In genomic region chr18:79755496-79756142, GRCh38 we compare ENCODE assay signal across 20 cellular contexts. TPM values are rescaled to one million over a fixed set of nuclear protein-coding genes. Genes with fewer than 3 reads are reported as not detected.
DNase-seq lines count a peak whose midpoint lies in the region; ATAC-seq and TF ChIP-seq lines count a peak whose summit lies in the region.
"Had no signal": no experiment of that assay in that cellular context is flagged by ENCODE, and none has a peak within 500 bp of the region (broad histone marks: within the 10 kb centered on the region; RNA-seq: fewer than 3 reads in every experiment).

No MANE protein-coding gene starts in this region.

- H3K27me3 ChIP-seq in Panc1 (ENCODE audit: control insufficient read depth, insufficient read depth, low read length), result no peaks in the 10 kb centered on the region
- no peaks in the 10 kb centered on the region for H3K27me3 ChIP-seq in osteoblast (ENCODE audit: insufficient read depth, low read length)
- no peaks in the 10 kb centered on the region for H3K27me3 ChIP-seq in suprapubic skin
- H3K27me3 ChIP-seq in smooth muscle cell (ENCODE audit: low read depth), result no peaks in the 10 kb centered on the region

- TF ChIP-seq POLR2A in suprapubic skin (IDR thresholded peaks at IDR 0.05), result no peak

- peak; percentile 19; the same call in 1 of the 2 replicates for ATAC-seq in Panc1
- no peak for ATAC-seq in GM21423 (IDR thresholded peaks at IDR 0.05; ENCODE audit: unreplicated experiment)

- H3K4me2 ChIP-seq in osteoblast (ENCODE audit: insufficient read depth, low read length), result no peak overlapping the region
- no peak overlapping the region for H3K4me2 ChIP-seq in smooth muscle cell
- H3K4me2 ChIP-seq: PC-9 had no signal

- intact Hi-C loops in Panc1 (cut with micrococcal nuclease; ENCODE audit: unreplicated experiment), result no loop called here

- no peaks in the 10 kb centered on the region for H3K4me1 Mint-ChIP-seq in endothelial cell (ENCODE audit: unreplicated experiment)
- H3K4me1 Mint-ChIP-seq: CD4-positive, CD25-positive, alpha-beta regulatory T cell; H9; IgD-negative memory B cell had no signal

- CTCF ChIA-PET in Panc1 (lab: Charles Lee), result no interaction called here

- no TSS peak for BruUV-seq in Panc1 (replicated peaks; lab: Mats Ljungman, UMichigan)

- no peaks in the 10 kb centered on the region for H3K4me1 ChIP-seq in Panc1 (ENCODE audit: control insufficient read depth, insufficient read depth, low read length)
- H3K4me1 ChIP-seq in osteoblast (ENCODE audit: insufficient read depth, low read length), result no peaks in the 10 kb centered on the region
- H3K4me1 ChIP-seq in suprapubic skin, result peaks cover 7% of the 10 kb centered on the region
- H3K4me1 ChIP-seq in smooth muscle cell (ENCODE audit: low read depth), result no peaks in the 10 kb centered on the region
- H3K4me1 ChIP-seq: Caco-2 had no signal

- H3K9me3 ChIP-seq in Panc1 (ENCODE audit: control insufficient read depth, insufficient read depth, low read depth, low read length) (no peaks in the 10 kb centered on the region), osteoblast (ENCODE audit: low read depth, low read length) (no peaks in the 10 kb centered on the region), suprapubic skin (no peaks in the 10 kb centered on the region), smooth muscle cell (replicated peaks; ENCODE audit: low read depth) (no peaks in the 10 kb centered on the region)
- H3K9me3 ChIP-seq: Caco-2 had no signal

- H4K20me1 ChIP-seq in osteoblast (ENCODE audit: insufficient read depth, low read length), result peaks cover 4% of the 10 kb centered on the region
- peaks cover 8% of the 10 kb centered on the region for H4K20me1 ChIP-seq in smooth muscle cell (ENCODE audit: low read depth)

- DNase-seq in Panc1 (ENCODE audit: low read depth, low spot score) (no peak), endothelial cell (ENCODE audit: low spot score) (no peak), osteoblast (ENCODE audit: insufficient read length, low spot score, missing footprints) (peak; percentile 55), suprapubic skin (ENCODE audit: low spot score in 2 of 2) (peak; percentile 34 to 71), smooth muscle cell (lab: John Stamatoyannopoulos, UW; ENCODE audit: unreplicated experiment) (no peak), occipital lobe (lab: John Stamatoyannopoulos, UW) (no peak)
- DNase-seq: ACHN; AML-193; Caco-2; CD4-positive, CD25-positive, alpha-beta regulatory T cell; H9; Kasumi-1; MM.1S; NCI-H1092 treated with DMSO at 0.1 percent for 48 hours; NCI-H2081 treated with DMSO at 0.1 percent for 48 hours; NCI-H510A; PC-9 had no signal

- POLR2A ChIA-PET in Panc1 (lab: Charles Lee), result no interaction called here

- H3K36me3 Mint-ChIP-seq in endothelial cell (ENCODE audit: low read depth, unreplicated experiment), result peaks cover 35% of the 10 kb centered on the region

- H3K4me3 ChIP-seq in Panc1 (ENCODE audit: low read depth in 2 of 2, low read length in 2 of 2) (no peak overlapping the region), osteoblast (ENCODE audit: insufficient read depth, low read length) (no peak overlapping the region), suprapubic skin (no peak overlapping the region), smooth muscle cell (no peak overlapping the region)
- H3K4me3 ChIP-seq: PC-9 had no signal

- no peak overlapping the region for H3K9ac ChIP-seq in smooth muscle cell (ENCODE audit: low read depth)

- no peak for TF ChIP-seq EP300 in suprapubic skin (IDR thresholded peaks at IDR 0.05)

- H3K27me3 Mint-ChIP-seq in endothelial cell (ENCODE audit: unreplicated experiment), result peaks cover 3% of the 10 kb centered on the region
- H3K27me3 Mint-ChIP-seq: CD4-positive, CD25-positive, alpha-beta regulatory T cell; IgD-negative memory B cell had no signal

- H3K9me3 Mint-ChIP-seq in endothelial cell (ENCODE audit: unreplicated experiment), result no peaks in the 10 kb centered on the region

- no peak overlapping the region for H3K27ac Mint-ChIP-seq in endothelial cell (ENCODE audit: unreplicated experiment)
- H3K27ac Mint-ChIP-seq: H9 had no signal

- no peak overlapping the region for H3K27ac ChIP-seq in Panc1 (ENCODE audit: low read length)
- no peak overlapping the region for H3K27ac ChIP-seq in osteoblast (ENCODE audit: low read depth, low read length)
- H3K27ac ChIP-seq in suprapubic skin, result no peak overlapping the region
- H3K27ac ChIP-seq in smooth muscle cell (ENCODE audit: low read depth), result no peak overlapping the region
- H3K27ac ChIP-seq: PC-9 had no signal

- in situ Hi-C loops in Panc1 (cut with HindIII; ENCODE audit: low pct_unique_long_range_greater_than_20kb, low sequenced_read_pairs), result no loop called here

- H2AFZ ChIP-seq in osteoblast (ENCODE audit: low read length) (no peak overlapping the region), smooth muscle cell (ENCODE audit: low read depth) (no peak overlapping the region)
- H2AFZ ChIP-seq: PC-9 had no signal

- TF ChIP-seq CTCF in Panc1 (IDR thresholded peaks at IDR 0.05) (no peak), endothelial cell (IDR thresholded peaks at IDR 0.05; ENCODE audit: unreplicated experiment) (no peak), osteoblast (IDR thresholded peaks at IDR 0.05; ENCODE audit: extremely low read depth, low read depth, low read length) (no peak), suprapubic skin (IDR thresholded peaks at IDR 0.05) (no peak), smooth muscle cell (IDR thresholded peaks at IDR 0.05; ENCODE audit: borderline replicate concordance, insufficient read depth, poor library complexity, severe bottlenecking) (no peak)

- no peaks in the 10 kb centered on the region for H3F3A ChIP-seq in smooth muscle cell (ENCODE audit: low read depth)

- 92% methylated on average over 15 of the region's 31 CpGs for WGBS in suprapubic skin
- 91% methylated on average over 31 of the region's 31 CpGs for WGBS in smooth muscle cell (ENCODE audit: low lambda C conversion rate)

- peaks cover 3% of the 10 kb centered on the region; the same call in 1 of the 2 replicates for H3K36me3 ChIP-seq in Panc1 (ENCODE audit: control insufficient read depth, insufficient read depth, low read length)
- peaks cover 15% of the 10 kb centered on the region for H3K36me3 ChIP-seq in osteoblast (ENCODE audit: insufficient read depth, low read length)
- peaks cover 28% of the 10 kb centered on the region for H3K36me3 ChIP-seq in suprapubic skin
- H3K36me3 ChIP-seq in smooth muscle cell (ENCODE audit: low read depth), result no peaks in the 10 kb centered on the region

- H3K79me2 ChIP-seq in osteoblast (ENCODE audit: insufficient read depth, low read length) (no peaks in the 10 kb centered on the region), smooth muscle cell (ENCODE audit: low read depth) (no peaks in the 10 kb centered on the region)

- H3K4me3 Mint-ChIP-seq in endothelial cell (ENCODE audit: unreplicated experiment), result peak overlapping the region; percentile 45
- H3K4me3 Mint-ChIP-seq: CD4-positive, CD25-positive, alpha-beta regulatory T cell; H9; IgD-negative memory B cell had no signal

RNA-seq across cellular contexts. Expression of gene KCNG2, which starts 42.1 kb away (rescaled TPM):
- total RNA-seq in Panc1 (2021; ENCODE audit: unreplicated experiment) (not detected), endothelial cell (ENCODE audit: unreplicated experiment) (0.56 TPM), osteoblast (not detected in 2 replicates), suprapubic skin (not detected), smooth muscle cell (not detected in 2 replicates), occipital lobe (0.31 TPM)
- polyA plus RNA-seq in Panc1 (2012; ENCODE audit: insufficient read length), result 1.1 TPM
- 0.17 and 0.34 TPM in 2 replicates for polyA plus RNA-seq in smooth muscle cell
- total RNA-seq: Caco-2; CD4-positive, CD25-positive, alpha-beta regulatory T cell; HT1080; PC-9 had no signal
- polyA plus RNA-seq: CD4-positive, CD25-positive, alpha-beta regulatory T cell; IgD-negative memory B cell had no signal

Comparison
In these comparisons a context has a peak if more than half of its experiments do, and no peak if none do; other contexts are left out.
1. DNase-seq: peak in osteoblast (single experiment) and suprapubic skin (2 of 2); none in Panc1 (single experiment), endothelial cell (single experiment), smooth muscle cell (single experiment) and occipital lobe (single experiment).